In the genomic region with DNA sequence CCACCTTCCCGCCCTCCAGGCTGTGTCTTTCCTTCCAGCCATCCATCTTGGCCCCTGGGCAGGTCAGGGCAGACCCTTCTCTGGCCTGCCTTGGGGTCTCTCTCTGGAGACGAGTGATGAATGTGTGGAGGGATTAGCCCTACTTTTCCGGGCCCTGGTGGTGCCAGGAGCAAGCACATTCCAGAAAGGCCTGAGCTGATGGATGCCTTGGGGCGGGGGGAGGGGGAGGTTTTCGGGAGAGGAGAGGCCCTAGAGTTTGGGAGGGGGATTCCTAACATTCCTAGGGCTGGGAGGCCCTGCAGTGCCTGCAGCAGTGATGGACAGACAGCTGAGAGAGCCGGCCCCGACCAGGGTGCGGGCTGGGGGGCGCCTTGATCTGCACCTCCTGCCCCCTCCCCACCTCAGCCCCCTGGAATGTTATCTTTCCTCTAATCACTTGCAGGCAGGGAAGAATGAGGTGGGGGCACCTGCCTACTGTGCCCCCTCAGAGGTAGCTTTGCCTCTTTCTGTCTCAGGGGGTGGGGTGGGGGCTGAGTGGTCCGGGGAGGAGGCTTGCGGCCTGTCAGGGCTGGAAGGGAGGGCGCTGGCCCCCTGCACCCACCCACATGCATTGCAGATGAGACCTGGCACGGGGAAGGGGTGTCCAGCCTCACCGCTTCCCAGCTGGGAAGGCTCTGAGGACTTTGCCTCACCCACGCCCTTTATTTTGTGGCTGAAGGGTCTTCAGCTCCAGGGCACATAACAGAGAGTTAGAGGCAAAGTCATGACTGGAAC, we compare ENCODE assay signal across 28 cellular contexts.
A peak's percentile ranks its signal among the peaks of the same experiment; 100 is the strongest.
DNase-seq lines count a peak whose midpoint lies in the region; ATAC-seq, FAIRE-seq and TF ChIP-seq lines count a peak whose summit lies in the region.
"Had no signal": no experiment of that assay in that cellular context is flagged by ENCODE, and none has a peak within 500 bp of the region (broad histone marks: within the 10 kb centered on the region; RNA-seq: fewer than 3 reads in every experiment).

No MANE protein-coding gene starts in this region.

- H3K23me2 ChIP-seq in H1 (ENCODE audit: low read depth, low read length): no peaks in the 10 kb centered on the region

- H2AK5ac ChIP-seq in H1 (ENCODE audit: low read depth, low read length): no peak overlapping the region

- H3K4me1 ChIP-seq in cardiac muscle cell (ENCODE audit: low read depth) (peaks cover 30% of the 10 kb centered on the region), H1 (replicated peaks in 1 of 4; ENCODE audit: control insufficient read depth in 3 of 4, insufficient read depth in 4 of 4, low read length in 3 of 4) (peaks cover 5 to 12% (median 10%) of the 10 kb centered on the region in 4 experiments), mesodermal cell (ENCODE audit: control insufficient read depth, insufficient read depth, low read length, poor library complexity, severe bottlenecking) (peaks cover 27% of the 10 kb centered on the region)
- H3K4me1 ChIP-seq: breast epithelium, HAP-1, SJSA1 had no signal

- DNase-seq in cardiac muscle cell (ENCODE audit: low read depth in 1 of 2, low spot score in 1 of 2) (peak; percentile 4 to 82), Right ventricle myocardium inferior (ENCODE audit: missing footprints) (no peak), H1 (ENCODE audit: low read depth in 1 of 2, low spot score in 2 of 2) (peak; percentile 66 to 76), urothelium cell line (ENCODE audit: low spot score) (peak; percentile 32), osteocyte (ENCODE audit: extremely low spot score, unreplicated experiment) (no peak), substantia nigra (lab: John Stamatoyannopoulos, UW) (no peak)
- DNase-seq: activated CD4-positive, alpha-beta T cell treated with anti-CD3 and anti-CD28 coated beads for 4 hours; activated naive CD4-positive, alpha-beta T cell; activated T-cell treated with anti-CD3 and anti-CD28 coated beads, Interleukin-2, amount 50 U/mL, for 24 hours; naive thymus-derived CD8-positive, alpha-beta T cell; NCI-H1436 treated with DMSO at 0.1 percent for 48 hours; NCI-H524 treated with DMSO at 0.1 percent for 48 hours; T-helper 17 cell had no signal

- H3K36me3 ChIP-seq in cardiac muscle cell (no peaks in the 10 kb centered on the region), H1 (ENCODE audit: control insufficient read depth in 2 of 4, insufficient read depth in 4 of 4, low read length in 3 of 4) (no peaks in the 10 kb centered on the region), mesodermal cell (ENCODE audit: control insufficient read depth, insufficient read depth, low read length) (no peaks in the 10 kb centered on the region)
- H3K36me3 ChIP-seq: adrenal gland, breast epithelium, gastroesophageal sphincter, HAP-1, SJSA1, stomach, transverse colon had no signal

- H3K9me3 Mint-ChIP-seq in osteocyte (ENCODE audit: unreplicated experiment): no peaks in the 10 kb centered on the region
- H3K9me3 Mint-ChIP-seq: activated T-cell treated with anti-CD3 and anti-CD28 coated beads, Interleukin-2, amount 50 U/mL, for 24 hours; IgD-negative memory B cell; memory B cell had no signal

- no peaks in the 10 kb centered on the region for H3K9me3 ChIP-seq in cardiac muscle cell (ENCODE audit: low read depth)
- no peaks in the 10 kb centered on the region for H3K9me3 ChIP-seq in H1 (ENCODE audit: insufficient read depth in 2 of 2, low read depth in 1 of 2, low read length in 1 of 2)
- H3K9me3 ChIP-seq in mesodermal cell (ENCODE audit: control insufficient read depth, low read length): no peaks in the 10 kb centered on the region
- H3K9me3 ChIP-seq: adrenal gland, breast epithelium, gastroesophageal sphincter, HAP-1, SJSA1, stomach, transverse colon had no signal

- H2BK12ac ChIP-seq in H1 (ENCODE audit: low read depth, low read length): peak overlapping the region; percentile 96

- peak overlapping the region; percentile 76 for H4K91ac ChIP-seq in H1 (replicated peaks; ENCODE audit: insufficient read length, low read length)

- peak overlapping the region; percentile 35; the same call in 1 of the 2 replicates for H4K8ac ChIP-seq in H1 (ENCODE audit: extremely low read depth, insufficient read depth, low read length)

- H3K23ac ChIP-seq in H1 (ENCODE audit: insufficient read length): no peak overlapping the region

- TF ChIP-seq RAD21 in H1 (IDR thresholded peaks at IDR 0.05 in 1 of 2, conservative IDR thresholded peaks at IDR 0.05 in 1 of 2; ENCODE audit: low read depth in 2 of 2, low read length in 2 of 2): peak; percentile 20 to 23; a peak in 2 of 4 replicates

- H3K4me3 Mint-ChIP-seq in osteocyte (ENCODE audit: unreplicated experiment): no peak overlapping the region
- H3K4me3 Mint-ChIP-seq: activated T-cell treated with anti-CD3 and anti-CD28 coated beads, Interleukin-2, amount 50 U/mL, for 24 hours; memory B cell; naive thymus-derived CD8-positive, alpha-beta T cell; T-helper 17 cell had no signal

- peak overlapping the region; percentile 3 to 46; a peak in 3 of 4 replicates for H3K4me2 ChIP-seq in H1 (ENCODE audit: insufficient read depth in 1 of 2, low read depth in 2 of 2, low read length in 2 of 2)

- H2BK15ac ChIP-seq in H1 (ENCODE audit: low read length): no peak overlapping the region

- 47% methylated on average over 12 of the region's 15 CpGs; no CpG with 5 or more reads in 1 of the 2 experiments for WGBS in H1 (ENCODE audit: extremely low coverage in 1 of 2, insufficient coverage in 1 of 2, insufficient read length in 1 of 2, insufficient replicate concordance in 2 of 2, low coverage in 1 of 2, low lambda C conversion rate in 2 of 2, missing lambda C conversion rate in 1 of 2), 2 experiments
- WGBS in mesodermal cell (ENCODE audit: insufficient coverage in 2 of 2), 2 experiments: 0 to 10% methylated on average over 2 to 10 of the region's 15 CpGs

- no peaks in the 10 kb centered on the region for H3K36me3 Mint-ChIP-seq in osteocyte (ENCODE audit: unreplicated experiment)
- H3K36me3 Mint-ChIP-seq: IgD-negative memory B cell; memory B cell; naive thymus-derived CD8-positive, alpha-beta T cell had no signal

- peak in 1 of 2 experiments; percentile 61; a peak in 2 of 3 replicates for TF ChIP-seq POLR2A in H1 (IDR thresholded peaks at IDR 0.05; ENCODE audit: control extremely low read depth in 1 of 2, low read depth in 2 of 2, low read length in 2 of 2)

- H3K79me1 ChIP-seq in H1 (ENCODE audit: low read depth, low read length): no peaks in the 10 kb centered on the region

- H3K27me3 Mint-ChIP-seq in osteocyte (ENCODE audit: unreplicated experiment): peaks cover 17% of the 10 kb centered on the region

- H3K27ac ChIP-seq in cardiac muscle cell (peak overlapping the region; percentile 91), H1 (ENCODE audit: low read depth, low read length) (no peak overlapping the region), mesodermal cell (ENCODE audit: low read depth, low read length, severe bottlenecking) (peak overlapping the region; percentile 95), substantia nigra (ENCODE audit: low read depth, low read length, poor library complexity, severe bottlenecking) (no peak overlapping the region)
- H3K27ac ChIP-seq: 22Rv1, adrenal gland, breast epithelium, gastroesophageal sphincter, SJSA1, stomach, transverse colon had no signal

- FAIRE-seq in H1 (lab: Jason Lieb, UNC) (peak; percentile 39), urothelium cell line (lab: Jason Lieb, UNC) (peak; percentile 27)
- FAIRE-seq: D721Med, GM12892 had no signal

- H2BK120ac ChIP-seq in H1 (replicated peaks; ENCODE audit: low read depth, low read length): no peak overlapping the region

- intact Hi-C loops in Right ventricle myocardium inferior (cut with DNase I): loop anchor here (5.0 kb wide), 1 partner anchor 106 kb away; no protein-coding TSS in a partner anchor

- no peak overlapping the region for H3K56ac ChIP-seq in H1 (replicated peaks; ENCODE audit: insufficient read length, low read depth, low read length)

- TF ChIP-seq EP300 in H1 (IDR thresholded peaks at IDR 0.05; ENCODE audit: borderline replicate concordance in 1 of 2, low read depth in 2 of 2, low read length in 2 of 2): peak in 1 of 2 experiments; percentile 63; a peak in 1 of 3 replicates

- ATAC-seq in Right ventricle myocardium inferior: no peak
- ATAC-seq in HG03159 (IDR thresholded peaks at IDR 0.05; ENCODE audit: unreplicated experiment): no peak
- ATAC-seq: gastroesophageal sphincter; naive thymus-derived CD8-positive, alpha-beta T cell; Panc1; T-helper 17 cell had no signal

- peak overlapping the region; percentile 89; the same call in 1 of the 2 replicates for H2BK5ac ChIP-seq in H1 (ENCODE audit: low read depth, low read length)

- POLR2A ChIA-PET in H1 (lab: Charles Lee; ENCODE audit: partially characterized antibody): interaction anchor here (0.6 to 1.5 kb wide), 14 partner anchors 11 to 133 kb away, joined by 3 to 6 read pairs (median 3); no protein-coding TSS in a partner anchor

- H2BK20ac ChIP-seq in H1 (ENCODE audit: low read length): peak overlapping the region; percentile 93

- H3K27ac Mint-ChIP-seq in osteocyte (ENCODE audit: unreplicated experiment): no peak overlapping the region
- H3K27ac Mint-ChIP-seq: activated T-cell treated with anti-CD3 and anti-CD28 coated beads, Interleukin-2, amount 50 U/mL, for 24 hours; IgD-negative memory B cell; memory B cell; naive thymus-derived CD8-positive, alpha-beta T cell; T-helper 17 cell had no signal

- no peaks in the 10 kb centered on the region for H3K27me3 ChIP-seq in cardiac muscle cell
- no peaks in the 10 kb centered on the region for H3K27me3 ChIP-seq in H1 (replicated peaks in 1 of 4; ENCODE audit: control insufficient read depth in 3 of 4, extremely low read depth in 1 of 4, insufficient read depth in 3 of 4, low read length in 3 of 4)
- H3K27me3 ChIP-seq: adrenal gland, gastroesophageal sphincter, transverse colon had no signal

- peak overlapping the region; percentile 4 for H4K5ac ChIP-seq in H1 (ENCODE audit: insufficient read length, low read depth, low read length)

- no peaks in the 10 kb centered on the region for H4K20me1 ChIP-seq in H1 (replicated peaks in 1 of 2; ENCODE audit: control insufficient read depth in 1 of 2, insufficient read depth in 2 of 2, low read length in 2 of 2)

- CTCF ChIA-PET in H1 (lab: Charles Lee; ENCODE audit: partially characterized antibody): interaction anchor here (0.5 to 4.6 kb wide), 42 partner anchors 8 to 861 kb away, joined by 3 to 29 read pairs (median 4); no protein-coding TSS in a partner anchor

- H3K4ac ChIP-seq in H1 (replicated peaks; ENCODE audit: insufficient read length, low read depth, low read length): no peak overlapping the region

- no peak overlapping the region; a peak in 1 of 7 replicates for H3K9ac ChIP-seq in H1 (replicated peaks in 1 of 4; ENCODE audit: extremely low read depth in 1 of 4, low read depth in 3 of 4, low read length in 3 of 4)

- peaks cover 26% of the 10 kb centered on the region for H3K4me1 Mint-ChIP-seq in osteocyte (ENCODE audit: unreplicated experiment)
- H3K4me1 Mint-ChIP-seq: IgD-negative memory B cell; memory B cell; naive thymus-derived CD8-positive, alpha-beta T cell; T-helper 17 cell had no signal

- peak overlapping the region; percentile 84 for H3K18ac ChIP-seq in H1 (ENCODE audit: extremely low read depth, low read length)

- H3K79me2 ChIP-seq in H1 (ENCODE audit: control insufficient read depth in 1 of 2, insufficient read depth in 2 of 2, low read length in 2 of 2): no peaks in the 10 kb centered on the region

- TF ChIP-seq CTCF in cardiac muscle cell (IDR thresholded peaks at IDR 0.05; ENCODE audit: low read depth, low read length) (no peak), H1 (IDR thresholded peaks at IDR 0.05; ENCODE audit: control extremely low read depth in 1 of 3, insufficient read depth in 1 of 3, low read depth in 1 of 3, low read length in 3 of 3) (no peak), osteocyte (IDR thresholded peaks at IDR 0.05) (no peak)

- H3K14ac ChIP-seq in H1 (ENCODE audit: insufficient read length): no peak overlapping the region

- H3K4me3 ChIP-seq in cardiac muscle cell (no peak overlapping the region), H1 (ENCODE audit: extremely low read depth in 1 of 4, insufficient read depth in 2 of 4, low read depth in 3 of 4, low read length in 4 of 4) (peak overlapping the region in 1 of 4 experiments; percentile 33; a peak in 1 of 8 replicates), mesodermal cell (ENCODE audit: extremely low read depth, insufficient read depth, low read length, poor library complexity, severe bottlenecking) (no peak overlapping the region)
- H3K4me3 ChIP-seq: adrenal gland, breast epithelium, gastroesophageal sphincter, HAP-1, SJSA1, stomach, transverse colon had no signal

- H2AFZ ChIP-seq in H1 (ENCODE audit: low read length): peak overlapping the region; percentile 67; the same call in 1 of the 2 replicates

Comparison
In these comparisons a context has a peak if more than half of its experiments do, and no peak if none do; other contexts are left out.
1. DNase-seq: peak in cardiac muscle cell (2 of 2), H1 (2 of 2) and urothelium cell line (single experiment); none in Right ventricle myocardium inferior (single experiment), osteocyte (single experiment) and substantia nigra (0 of 49).
2. H3K27ac ChIP-seq: peak in cardiac muscle cell (single experiment) and mesodermal cell (single experiment); none in H1 (single experiment) and substantia nigra (single experiment).